ENCODE assay signal across 11 cellular contexts in the genomic region with DNA sequence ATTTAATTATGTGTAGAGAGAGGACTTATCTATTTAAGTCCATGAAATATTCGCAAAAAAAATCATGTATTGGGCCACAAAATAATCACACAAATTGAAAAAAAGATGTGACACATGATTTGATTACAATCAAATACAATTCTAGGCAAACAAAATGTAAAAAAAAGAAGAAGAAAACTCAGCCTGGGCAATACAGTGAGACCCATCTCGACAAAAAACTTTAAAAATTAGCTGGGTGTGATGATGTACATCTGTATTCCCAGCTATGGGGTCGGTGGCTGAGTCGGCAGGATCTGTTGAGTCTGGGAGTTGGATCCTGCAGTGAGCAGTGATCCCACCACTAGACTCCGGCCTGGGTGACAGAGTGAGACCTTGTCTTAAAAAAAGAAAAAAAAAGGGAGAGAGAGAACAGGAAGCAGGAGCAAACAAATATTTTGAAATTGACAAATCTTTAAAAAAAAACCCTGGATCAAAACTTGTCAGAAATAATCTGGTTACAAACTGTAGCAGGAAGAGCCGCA. TPM values are rescaled to one million over a fixed set of nuclear protein-coding genes. Genes with fewer than 3 reads are reported as not detected.
DNase-seq lines count a peak whose midpoint lies in the region; ATAC-seq and TF ChIP-seq lines count a peak whose summit lies in the region.
"Had no signal": no experiment of that assay in that cellular context is flagged by ENCODE, and none has a peak within 500 bp of the region (broad histone marks: within the 10 kb centered on the region; RNA-seq: fewer than 3 reads in every experiment).

No MANE protein-coding gene starts in this region.

- H3K36me3 Mint-ChIP-seq in CD4-positive, CD25-positive, alpha-beta regulatory T cell = no peaks in the 10 kb centered on the region
- H3K36me3 Mint-ChIP-seq in neural crest cell (ENCODE audit: low read depth) = peaks cover 3% of the 10 kb centered on the region

- H3K4me1 ChIP-seq in CD4-positive, CD25-positive, alpha-beta regulatory T cell (ENCODE audit: control insufficient read depth, insufficient read depth, low read length, poor library complexity, severe bottlenecking) = peaks cover 51% of the 10 kb centered on the region
- no peaks in the 10 kb centered on the region for H3K4me1 ChIP-seq in NT2/D1 (ENCODE audit: insufficient read depth, insufficient read length)

- no peak for TF ChIP-seq CTCF in coronary artery (IDR thresholded peaks at IDR 0.05)
- no peak for TF ChIP-seq CTCF in neural crest cell (conservative IDR thresholded peaks at IDR 0.05)

- H3K4me3 ChIP-seq in CD4-positive, CD25-positive, alpha-beta regulatory T cell (ENCODE audit: low read depth, low read length) = no peak overlapping the region
- no peak overlapping the region for H3K4me3 ChIP-seq in NT2/D1 (ENCODE audit: insufficient read length, low read depth)
- peak overlapping the region; percentile 83 for H3K4me3 ChIP-seq in coronary artery
- no peak overlapping the region for H3K4me3 ChIP-seq in H7 (ENCODE audit: insufficient read depth, low read depth, low read length)

- no peaks in the 10 kb centered on the region for H3K36me3 ChIP-seq in CD4-positive, CD25-positive, alpha-beta regulatory T cell (ENCODE audit: control insufficient read depth, insufficient read depth, low read length)
- H3K36me3 ChIP-seq in NT2/D1 (ENCODE audit: insufficient read depth, insufficient read length, low read length) (no peaks in the 10 kb centered on the region), H7 (replicated peaks; ENCODE audit: control insufficient read depth, insufficient read depth, low read length) (no peaks in the 10 kb centered on the region)

- no peaks in the 10 kb centered on the region for H3K9me3 ChIP-seq in CD4-positive, CD25-positive, alpha-beta regulatory T cell (ENCODE audit: control insufficient read depth in 2 of 2, low read length in 2 of 2)
- no peaks in the 10 kb centered on the region for H3K9me3 ChIP-seq in NT2/D1 (ENCODE audit: insufficient read depth, low read length)

- H3K27me3 Mint-ChIP-seq in CD4-positive, CD25-positive, alpha-beta regulatory T cell = no peaks in the 10 kb centered on the region
- H3K27me3 Mint-ChIP-seq in neural crest cell (ENCODE audit: low read depth) = peaks cover 74% of the 10 kb centered on the region

- H3K27ac ChIP-seq in CD4-positive, CD25-positive, alpha-beta regulatory T cell (ENCODE audit: insufficient read depth, low read length, poor library complexity, severe bottlenecking) = peak overlapping the region; percentile 96
- peak overlapping the region in 1 of 2 donors; percentile 98 for H3K27ac ChIP-seq in coronary artery

- peak overlapping the region; percentile 81 to 94 (median 88) for H3K4me3 Mint-ChIP-seq in CD4-positive, CD25-positive, alpha-beta regulatory T cell
- peak overlapping the region; percentile 67 for H3K4me3 Mint-ChIP-seq in neural crest cell

- no peaks in the 10 kb centered on the region for H3K9me3 Mint-ChIP-seq in CD4-positive, CD25-positive, alpha-beta regulatory T cell
- H3K9me3 Mint-ChIP-seq in neural crest cell = no peaks in the 10 kb centered on the region

- ATAC-seq in CD4-positive, CD25-positive, alpha-beta regulatory T cell (ENCODE audit: low read depth in 2 of 2) = no peak
- ATAC-seq in HG03097 (IDR thresholded peaks at IDR 0.05; ENCODE audit: low FRiP score, unreplicated experiment) (no peak), GM19328 (IDR thresholded peaks at IDR 0.05; ENCODE audit: unreplicated experiment) (no peak)

- no peak for DNase-seq in CD4-positive, CD25-positive, alpha-beta regulatory T cell
- DNase-seq in NT2/D1 (ENCODE audit: low read depth, low spot score) = no peak
- no peak for DNase-seq in coronary artery (ENCODE audit: low spot score)
- DNase-seq in neural crest cell (ENCODE audit: low read depth, low spot score) = no peak
- no peak for DNase-seq in H7
- no peak for DNase-seq in SHP77 treated with DMSO at 0.1 percent for 48 hours (lab: John Stamatoyannopoulos, UW)
- DNase-seq: amygdala; DMS 273 treated with DMSO at 0.1 percent for 48 hours; stimulated activated CD8-positive, alpha-beta memory T cell treated with anti-CD3 and anti-CD28 coated beads, Interleukin-4, amount 100 ng/mL, for 48 hours had no signal

- H3K9ac ChIP-seq in NT2/D1 (ENCODE audit: insufficient read length, low read depth) = peak overlapping the region; percentile 86

- H3K27ac Mint-ChIP-seq in CD4-positive, CD25-positive, alpha-beta regulatory T cell = peak overlapping the region; percentile 82 to 98 (median 92)
- H3K27ac Mint-ChIP-seq in neural crest cell (ENCODE audit: unreplicated experiment) = no peak overlapping the region

- H3K27me3 ChIP-seq in CD4-positive, CD25-positive, alpha-beta regulatory T cell (ENCODE audit: control insufficient read depth, insufficient read depth, low read length) = no peaks in the 10 kb centered on the region
- H3K27me3 ChIP-seq in NT2/D1 (ENCODE audit: insufficient read depth, insufficient read length) (no peaks in the 10 kb centered on the region), H7 (ENCODE audit: control insufficient read depth, insufficient read depth, low read length) (peaks cover 53% of the 10 kb centered on the region)

- H3K4me1 Mint-ChIP-seq in CD4-positive, CD25-positive, alpha-beta regulatory T cell = peaks cover 0 to 45% (median 20%) of the 10 kb centered on the region in 4 donors
- H3K4me1 Mint-ChIP-seq in neural crest cell = peaks cover 19% of the 10 kb centered on the region

RNA-seq across cellular contexts. Expression of a gene that starts 3.1 kb away (rescaled TPM):
- 46.9 TPM for total RNA-seq in CD4-positive, CD25-positive, alpha-beta regulatory T cell
- 10 to 100 TPM; 29.2 to 65.2 (median 44.4) TPM for polyA plus RNA-seq in CD4-positive, CD25-positive, alpha-beta regulatory T cell
- total RNA-seq in neural crest cell = 0.86 and 1.2 TPM in 2 replicates
- total RNA-seq in H7 (2014; rRNA removed; shearing (Covaris generic)) = 0.55 and 1.1 TPM in 2 replicates

RNA-seq across cellular contexts. Expression of a gene that starts 7.5 kb away (rescaled TPM):
- 14.6 TPM for total RNA-seq in CD4-positive, CD25-positive, alpha-beta regulatory T cell
- 10 to 100 TPM in 1 of 4 donors, 1 to 10 TPM in 3; 6.4 to 10.4 (median 7.7) TPM for polyA plus RNA-seq in CD4-positive, CD25-positive, alpha-beta regulatory T cell
- total RNA-seq in neural crest cell = 2.3 and 4.2 TPM in 2 replicates
- 1.2 TPM in 1 of 2 replicates, not detected in the other for total RNA-seq in H7 (2014; rRNA removed; shearing (Covaris generic))

RNA-seq across cellular contexts. Expression of a gene that starts 12.8 kb away (rescaled TPM):
- total RNA-seq in CD4-positive, CD25-positive, alpha-beta regulatory T cell = 5.9 TPM
- polyA plus RNA-seq in CD4-positive, CD25-positive, alpha-beta regulatory T cell = 10 to 100 TPM in 1 of 4 donors, 1 to 10 TPM in 3; 5.6 to 11.7 (median 8.4) TPM
- total RNA-seq in neural crest cell = 0.05 and 0.07 TPM in 2 replicates
- not detected in 2 replicates for total RNA-seq in H7 (2014; rRNA removed; shearing (Covaris generic))

RNA-seq across cellular contexts. Expression of a gene that starts 24.9 kb away (rescaled TPM):
- 112 TPM for total RNA-seq in CD4-positive, CD25-positive, alpha-beta regulatory T cell
- polyA plus RNA-seq in CD4-positive, CD25-positive, alpha-beta regulatory T cell = 10 to 100 TPM; 35.8 to 43.6 (median 39.8) TPM
- 114 and 116 TPM in 2 replicates for total RNA-seq in neural crest cell
- total RNA-seq in H7 (2014; rRNA removed; shearing (Covaris generic)) = 74.1 and 86.5 TPM in 2 replicates

RNA-seq across cellular contexts. Expression of a gene that starts 25.4 kb away (rescaled TPM):
- 113 TPM for total RNA-seq in CD4-positive, CD25-positive, alpha-beta regulatory T cell
- 10 to 100 TPM; 21.5 to 24.2 (median 21.7) TPM for polyA plus RNA-seq in CD4-positive, CD25-positive, alpha-beta regulatory T cell
- total RNA-seq in neural crest cell = 76.6 and 82.9 TPM in 2 replicates
- 19.0 and 28.1 TPM in 2 replicates for total RNA-seq in H7 (2014; rRNA removed; shearing (Covaris generic))

Comparison
In these comparisons a context has a peak if more than half of its experiments do, and no peak if none do; other contexts are left out.
1. RNA of a gene that starts 3.1 kb away (total RNA-seq): 46.9 TPM in CD4-positive, CD25-positive, alpha-beta regulatory T cell (single experiment); 0.86 to 1.2 TPM in neural crest cell and 0.55 to 1.1 TPM in H7; every median in the first group is over 10 times any median in the second.